In the genomic region with DNA sequence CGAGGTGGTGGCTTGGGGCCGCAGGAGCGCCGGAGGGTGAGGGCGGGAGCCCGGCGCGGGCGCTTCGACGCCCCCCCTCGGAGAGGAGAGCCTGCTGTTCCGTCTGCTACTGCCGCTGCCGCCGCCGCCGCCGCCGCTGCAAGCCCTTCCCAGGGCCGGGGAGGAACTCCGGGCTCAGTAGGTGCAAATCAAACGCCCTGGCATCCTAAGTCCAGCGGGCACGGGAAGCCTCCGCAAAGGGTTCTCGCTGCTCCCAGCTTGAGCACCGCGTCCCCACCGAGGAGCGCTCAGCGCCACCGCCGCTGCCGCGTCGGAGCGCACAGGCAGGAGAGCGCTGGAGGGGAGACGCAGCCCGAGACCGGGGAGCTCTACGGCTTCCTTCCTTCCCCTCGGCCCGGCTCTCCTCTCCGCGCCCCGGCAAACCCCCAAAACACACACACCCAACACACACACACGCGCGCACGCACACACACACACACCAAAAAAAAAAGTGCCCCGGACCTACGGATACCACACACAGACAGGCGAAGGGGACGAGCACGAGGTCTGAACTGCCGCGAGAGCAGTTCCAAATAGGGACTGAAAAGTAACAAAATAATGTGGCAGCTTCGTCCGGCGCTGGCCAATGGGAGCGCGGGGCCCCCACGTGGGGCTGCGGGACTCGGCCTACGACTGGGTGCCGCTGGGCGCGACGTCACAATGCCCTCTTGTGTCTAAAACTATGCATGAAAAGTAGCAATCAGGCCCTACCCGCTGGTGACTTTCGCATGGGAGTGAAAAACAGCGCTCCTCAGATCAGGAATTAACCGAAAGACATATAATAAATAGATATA, we compare ENCODE assay signal across 8 cellular contexts. TPM values are rescaled to one million over a fixed set of nuclear protein-coding genes. Genes with fewer than 3 reads are reported as not detected.
A peak's percentile ranks its signal among the peaks of the same experiment; 100 is the strongest.
DNase-seq lines count a peak whose midpoint lies in the region; ATAC-seq and TF ChIP-seq lines count a peak whose summit lies in the region.

Gene TLE3, minus strand, starts transcription at position 581 of the 833 bp plus-strand sequence. CDS start 1,119 bp downstream, outside the sequence.

- no peaks in the 10 kb centered on the region for H3K27me3 ChIP-seq in Caco-2 (replicated peaks; ENCODE audit: control insufficient read depth, insufficient read depth, low read length)
- H3K27me3 ChIP-seq in NT2/D1 (ENCODE audit: insufficient read depth, insufficient read length): peaks cover 5% of the 10 kb centered on the region
- H3K27me3 ChIP-seq in endodermal cell (ENCODE audit: control insufficient read depth, insufficient read depth, low read length, poor library complexity, severe bottlenecking): peaks cover 5% of the 10 kb centered on the region

- WGBS in endodermal cell (ENCODE audit: insufficient coverage in 1 of 2, insufficient read length in 1 of 2), 2 experiments: 0% methylated on average over 41 to 75 of the region's 76 CpGs

- ATAC-seq in GM21367 (IDR thresholded peaks at IDR 0.05; ENCODE audit: unreplicated experiment): peak; percentile 46

- BruUV-seq in Caco-2 (replicated peaks; lab: Mats Ljungman, UMichigan): TSS peak; percentile 65

- H3K4me3 ChIP-seq in Caco-2 (ENCODE audit: low read depth, low read length) (peak within 1 kb of the TSS; percentile 89), NT2/D1 (ENCODE audit: insufficient read length, low read depth) (peak within 1 kb of the TSS; percentile 93), endodermal cell (ENCODE audit: low read length) (peak within 1 kb of the TSS; percentile 81)

- DNase-seq in Caco-2 (peak; percentile 97 to 98), HUDEP-2 (lab: John Stamatoyannopoulos, UW; ENCODE audit: unreplicated experiment in 76 of 76) (peak in 75 of 76 experiments; percentile 68 to 97 (median 93)), NT2/D1 (ENCODE audit: low read depth, low spot score) (peak; percentile 96), endodermal cell (peak; percentile 99), mesenteric fat pad (ENCODE audit: low spot score) (peak; percentile 100)
- DNase-seq in activated CD8-positive, alpha-beta memory T cell treated with anti-CD3 and anti-CD28 coated beads, Interleukin-2, amount 50 U/mL, for 1 hour (ENCODE audit: extremely low read depth): peak; percentile 94
- peak; percentile 96 for DNase-seq in stimulated activated CD8-positive, alpha-beta memory T cell treated with anti-CD3 and anti-CD28 coated beads, Interleukin-15, amount 100 ng/mL, for 4 hours (ENCODE audit: low read depth in 2 of 2)

- H3K4me1 Mint-ChIP-seq in Caco-2 (ENCODE audit: low read depth, unreplicated experiment) (peaks cover 19% of the 10 kb centered on the region), endodermal cell (peaks cover 35% of the 10 kb centered on the region)

- TF ChIP-seq CTCF in Caco-2 (IDR thresholded peaks at IDR 0.05; ENCODE audit: insufficient read depth in 1 of 2, low read depth in 1 of 2, low read length in 1 of 2, severe bottlenecking in 1 of 2, unreplicated experiment in 1 of 2) (no peak), endodermal cell (conservative IDR thresholded peaks at IDR 0.05) (peak; percentile 62)

- H3K4me1 ChIP-seq in Caco-2 (peaks cover 40% of the 10 kb centered on the region), NT2/D1 (ENCODE audit: insufficient read depth, insufficient read length) (peaks cover 22% of the 10 kb centered on the region), endodermal cell (ENCODE audit: control insufficient read depth, insufficient read depth, low read length) (peaks cover 17% of the 10 kb centered on the region)

- H3K9me3 ChIP-seq in Caco-2 (no peaks in the 10 kb centered on the region), NT2/D1 (ENCODE audit: insufficient read depth, low read length) (no peaks in the 10 kb centered on the region), endodermal cell (ENCODE audit: control insufficient read depth, low read length) (no peaks in the 10 kb centered on the region)

- no peaks in the 10 kb centered on the region for H3K9me3 Mint-ChIP-seq in Caco-2 (ENCODE audit: unreplicated experiment)
- no peaks in the 10 kb centered on the region for H3K9me3 Mint-ChIP-seq in endodermal cell

- H3K36me3 Mint-ChIP-seq in Caco-2 (ENCODE audit: insufficient read depth, unreplicated experiment) (peaks cover 66% of the 10 kb centered on the region), endodermal cell (ENCODE audit: low read depth) (peaks cover 4% of the 10 kb centered on the region)

- H3K4me3 Mint-ChIP-seq in Caco-2 (ENCODE audit: unreplicated experiment): peak within 1 kb of the TSS; percentile 98
- peak within 1 kb of the TSS; percentile 97 for H3K4me3 Mint-ChIP-seq in endodermal cell

- no peaks in the 10 kb centered on the region for H3K27me3 Mint-ChIP-seq in Caco-2 (ENCODE audit: insufficient read depth, unreplicated experiment)
- H3K27me3 Mint-ChIP-seq in endodermal cell (ENCODE audit: insufficient read depth): peaks cover 4% of the 10 kb centered on the region

- CTCF ChIA-PET in Caco-2 (lab: Charles Lee): interaction anchor here (0.6 to 1.2 kb wide), 7 partner anchors 43 to 635 kb away, joined by 3 to 4 read pairs (median 3); no protein-coding TSS in a partner anchor

- intact Hi-C loops in Caco-2 (cut with micrococcal nuclease; ENCODE audit: unreplicated experiment): loop anchor here (1.0 to 10.0 kb wide), 7 partner anchors 190 to 630 kb away; no protein-coding TSS in a partner anchor

- H3K27ac ChIP-seq in endodermal cell (ENCODE audit: low read depth, low read length): peak within 1 kb of the TSS; percentile 96

- POLR2A ChIA-PET in Caco-2 (lab: Charles Lee): interaction anchor here (0.6 to 1.9 kb wide), 7 partner anchors 14 to 183 kb away, joined by 3 to 32 read pairs (median 4); no protein-coding TSS in a partner anchor

- no peaks in the 10 kb centered on the region for H3K36me3 ChIP-seq in Caco-2 (ENCODE audit: control insufficient read depth, insufficient read depth, low read length)
- peaks cover 32% of the 10 kb centered on the region for H3K36me3 ChIP-seq in NT2/D1 (ENCODE audit: insufficient read depth, insufficient read length, low read length)
- H3K36me3 ChIP-seq in endodermal cell (ENCODE audit: control insufficient read depth, insufficient read depth, low read length): peaks cover 6% of the 10 kb centered on the region

- peak within 1 kb of the TSS; percentile 99 for H3K27ac Mint-ChIP-seq in Caco-2 (ENCODE audit: unreplicated experiment)
- H3K27ac Mint-ChIP-seq in endodermal cell: peak within 1 kb of the TSS; percentile 99

- peak within 1 kb of the TSS; percentile 96 for H3K9ac ChIP-seq in NT2/D1 (ENCODE audit: insufficient read length, low read depth)
- H3K9ac ChIP-seq in endodermal cell (ENCODE audit: extremely low read depth, low read length, poor library complexity, severe bottlenecking): peak within 1 kb of the TSS; percentile 94

RNA-seq across cellular contexts. Expression of gene TLE3, which starts in this region (rescaled TPM):
- total RNA-seq in Caco-2 (2022): 96.0 and 105 TPM in 2 replicates
- 10 to 100 TPM; 66.5 to 81.1 TPM for total RNA-seq in endodermal cell
- polyA plus RNA-seq in endodermal cell (2013, experiment 1 of 2): 51.9 TPM
- polyA plus RNA-seq in endodermal cell (2013, experiment 2 of 2): 48.9 TPM
- 52.5 TPM for total RNA-seq in mesenteric fat pad

Comparison
In these comparisons a context has a peak if more than half of its experiments do, and no peak if none do; other contexts are left out.
1. Peak in every context shown above with its lines: DNase-seq, ATAC-seq, H3K4me3 ChIP-seq and H3K27ac ChIP-seq.